26 cellular contexts compared by ENCODE assay signal in genomic region chr7:19670806-19671205, GRCh38.
"Had no signal": no experiment of that assay in that cellular context is flagged by ENCODE, and none has a peak within 500 bp of the region (broad histone marks: within the 10 kb centered on the region; RNA-seq: fewer than 3 reads in every experiment).

No MANE protein-coding gene starts in this region.

- H3K27ac Mint-ChIP-seq: activated B cell treated with CpG ODN at 0.5 μM for 24 hours; activated CD4-positive, alpha-beta T cell treated with anti-CD3 and anti-CD28 coated beads, Interleukin-2, amount 10 ng/mL, durations not matched to agents 24 days and 14 days; activated CD8-positive, alpha-beta memory T cell treated with anti-CD3 and anti-CD28 coated beads, Interleukin-2, amount 10 ng/mL, durations not matched to agents 7 days and 5 days; activated naive CD4-positive, alpha-beta T cell treated with anti-CD3 and anti-CD28 coated beads, Interleukin-2, amount 50 U/mL, for 72 hours; activated naive CD8-positive, alpha-beta T cell treated with anti-CD3 and anti-CD28 coated beads, Interleukin-2, amount 50 U/mL, for 24 hours; activated T-cell treated with anti-CD3 and anti-CD28 coated beads, Interleukin-2, amount 50 U/mL, for 24 hours; T-helper 1 cell treated with Interleukin-12 subunit alpha and Interleukin-12 subunit beta and Interleukin-4 antibody, amounts not matched to agents 30 μg/mL and 1 μg/mL, for 36 hours had no signal

- H3K9me3 ChIP-seq: breast epithelium, MG63, SJSA1 had no signal

- ATAC-seq: activated CD8-positive, alpha-beta memory T cell treated with anti-CD3 and anti-CD28 coated beads, Interleukin-2, amount 10 ng/mL, durations not matched to agents 7 days and 5 days; activated naive CD4-positive, alpha-beta T cell treated with anti-CD3 and anti-CD28 coated beads, Interleukin-2, amount 50 U/mL, for 72 hours; activated naive CD8-positive, alpha-beta T cell treated with anti-CD3 and anti-CD28 coated beads, Interleukin-2, amount 50 U/mL, for 24 hours; PC-3 had no signal

- H3K4me1 Mint-ChIP-seq: activated CD4-positive, alpha-beta T cell treated with anti-CD3 and anti-CD28 coated beads, Interleukin-2, amount 10 ng/mL, durations not matched to agents 24 days and 14 days; activated CD8-positive, alpha-beta memory T cell treated with anti-CD3 and anti-CD28 coated beads, Interleukin-2, amount 10 ng/mL, durations not matched to agents 7 days and 5 days; activated naive CD8-positive, alpha-beta T cell treated with anti-CD3 and anti-CD28 coated beads, Interleukin-2, amount 50 U/mL, for 24 hours had no signal

- H3K4me3 ChIP-seq: breast epithelium, MG63, SJSA1 had no signal

- H3K9me3 Mint-ChIP-seq: activated B cell treated with CpG ODN at 0.5 μM for 24 hours; activated CD4-positive, alpha-beta T cell treated with anti-CD3 and anti-CD28 coated beads, Interleukin-2, amount 10 ng/mL, durations not matched to agents 24 days and 14 days; activated naive CD4-positive, alpha-beta T cell treated with anti-CD3 and anti-CD28 coated beads, Interleukin-2, amount 50 U/mL, for 72 hours; activated naive CD8-positive, alpha-beta T cell treated with anti-CD3 and anti-CD28 coated beads, Interleukin-2, amount 50 U/mL, for 24 hours; activated T-cell treated with anti-CD3 and anti-CD28 coated beads, Interleukin-2, amount 50 U/mL, for 24 hours; T-helper 1 cell treated with Interleukin-12 subunit alpha and Interleukin-12 subunit beta and Interleukin-4 antibody, amounts not matched to agents 30 μg/mL and 1 μg/mL, for 36 hours had no signal

- H3K36me3 ChIP-seq: MG63, SJSA1 had no signal

- DNase-seq: activated B cell treated with CpG ODN at 0.5 μM for 24 hours; activated CD4-positive, alpha-beta T cell treated with anti-CD3 and anti-CD28 coated beads for 1 hour; activated CD4-positive, alpha-beta T cell treated with anti-CD3 and anti-CD28 coated beads, Interleukin-2, amount 10 ng/mL, durations not matched to agents 24 days and 14 days; activated CD4-positive, alpha-beta T cell treated with anti-CD3 and anti-CD28 coated beads, Interleukin-2, amount 50 U/mL, for 48 hours; activated CD8-positive, alpha-beta memory T cell treated with anti-CD3 and anti-CD28 coated beads, Interleukin-2, amount 10 ng/mL, durations not matched to agents 7 days and 5 days; activated effector memory CD4-positive, alpha-beta T cell treated with anti-CD3 and anti-CD28 coated beads, Interleukin-2, amount 50 U/mL, for 16 hours; activated naive CD4-positive, alpha-beta T cell treated with Interleukin-2 at 50 U/mL for 16 hours; activated naive CD8-positive, alpha-beta T cell treated with anti-CD3 and anti-CD28 coated beads, Interleukin-2, amount 50 U/mL, for 24 hours; activated T-cell treated with anti-CD3 and anti-CD28 coated beads, Interleukin-2, amount 50 U/mL, for 24 hours; amygdala; caudate nucleus; KG1; MG63; MV-4-11; NCI-H1092 treated with DMSO at 0.1 percent for 48 hours; NCI-H1436; NCI-H1694 treated with DMSO at 0.1 percent for 48 hours; NCI-H2081; NCI-H446; NCI-H524; PC-3; SHP77 had no signal

- H3K4me1 ChIP-seq: breast epithelium, SJSA1 had no signal

- H3K27me3 ChIP-seq: breast epithelium, MG63, SJSA1 had no signal

- H3K4me3 Mint-ChIP-seq: activated B cell treated with CpG ODN at 0.5 μM for 24 hours; activated CD4-positive, alpha-beta T cell treated with anti-CD3 and anti-CD28 coated beads, Interleukin-2, amount 10 ng/mL, durations not matched to agents 24 days and 14 days; activated CD8-positive, alpha-beta memory T cell treated with anti-CD3 and anti-CD28 coated beads, Interleukin-2, amount 10 ng/mL, durations not matched to agents 7 days and 5 days; activated naive CD8-positive, alpha-beta T cell treated with anti-CD3 and anti-CD28 coated beads, Interleukin-2, amount 50 U/mL, for 24 hours; activated T-cell treated with anti-CD3 and anti-CD28 coated beads, Interleukin-2, amount 50 U/mL, for 24 hours; T-helper 1 cell treated with Interleukin-12 subunit alpha and Interleukin-12 subunit beta and Interleukin-4 antibody, amounts not matched to agents 30 μg/mL and 1 μg/mL, for 36 hours had no signal

- H3K27ac ChIP-seq: breast epithelium, SJSA1 had no signal

- H3K36me3 Mint-ChIP-seq: activated CD8-positive, alpha-beta memory T cell treated with anti-CD3 and anti-CD28 coated beads, Interleukin-2, amount 10 ng/mL, durations not matched to agents 7 days and 5 days; activated naive CD4-positive, alpha-beta T cell treated with anti-CD3 and anti-CD28 coated beads, Interleukin-2, amount 50 U/mL, for 72 hours had no signal
